Comparison of ENCODE assay signal across 1 cellular context in the genomic region with DNA sequence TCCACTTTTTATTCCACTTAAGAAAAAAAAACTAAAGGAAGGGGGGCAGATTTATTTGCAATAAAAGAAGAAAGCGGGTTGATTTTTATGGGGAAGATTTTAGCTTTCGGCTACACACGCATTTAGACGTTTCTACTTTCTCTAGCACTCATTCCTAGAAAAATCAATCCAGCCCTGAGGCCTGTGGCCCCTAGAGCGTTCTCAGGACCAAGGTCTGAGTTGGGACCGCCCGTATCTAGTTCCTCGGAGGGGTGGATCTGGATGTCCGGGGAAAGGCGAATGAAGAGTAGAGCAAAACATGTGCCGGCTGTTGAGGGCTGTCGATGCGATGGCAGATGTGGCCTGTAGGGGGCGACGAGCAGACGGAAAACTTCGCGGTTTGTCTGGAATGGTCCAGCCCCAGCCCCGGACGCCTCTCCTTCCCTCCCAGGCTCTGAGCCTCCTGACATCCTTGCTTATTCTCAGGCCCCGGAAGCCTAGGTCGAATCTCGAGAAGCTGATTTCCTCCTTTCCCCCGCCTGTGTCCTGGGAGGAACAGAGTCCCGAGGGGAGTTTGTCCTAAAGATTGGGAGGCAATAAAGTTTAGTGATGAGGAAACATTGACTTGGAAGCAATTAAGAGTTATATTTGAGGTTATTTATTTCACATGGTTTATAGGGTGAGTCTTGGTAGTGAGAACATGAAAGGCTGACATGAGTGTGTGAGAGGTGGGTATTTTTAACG.
TF ChIP-seq lines count a peak whose summit lies in the region.

No MANE protein-coding gene starts in this region.

TF ChIP-seq in K562, 482 proteins besides CTCF, POLR2A, EP300 and RAD21 (continued from another document and continues in another):
- TF ChIP-seq, protein P1, sequence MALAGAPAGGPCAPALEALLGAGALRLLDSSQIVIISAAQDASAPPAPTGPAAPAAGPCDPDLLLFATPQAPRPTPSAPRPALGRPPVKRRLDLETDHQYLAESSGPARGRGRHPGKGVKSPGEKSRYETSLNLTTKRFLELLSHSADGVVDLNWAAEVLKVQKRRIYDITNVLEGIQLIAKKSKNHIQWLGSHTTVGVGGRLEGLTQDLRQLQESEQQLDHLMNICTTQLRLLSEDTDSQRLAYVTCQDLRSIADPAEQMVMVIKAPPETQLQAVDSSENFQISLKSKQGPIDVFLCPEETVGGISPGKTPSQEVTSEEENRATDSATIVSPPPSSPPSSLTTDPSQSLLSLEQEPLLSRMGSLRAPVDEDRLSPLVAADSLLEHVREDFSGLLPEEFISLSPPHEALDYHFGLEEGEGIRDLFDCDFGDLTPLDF (CRISPR knock-in tag; IDR thresholded peaks at IDR 0.05): no peak
- TF ChIP-seq CXXC5 (CRISPR knock-in tag; IDR thresholded peaks at IDR 0.05) (0 out of 2 replicates have a peak, but pooled peaks have one; percentile 11), CBX3 (IDR thresholded peaks at IDR 0.05; ENCODE audit: borderline replicate concordance in 1 of 2, low read length in 2 of 2) (peak in 1 of 2 experiments; percentile 53; a peak in 1 of 3 replicates), ZNF696 (CRISPR knock-in tag; conservative IDR thresholded peaks at IDR 0.05) (no peak), EZH2 (IDR thresholded peaks at IDR 0.05; ENCODE audit: borderline replicate concordance, low read depth, low read length) (peak; percentile 82; the same call in 1 of the 2 replicates), RB1 (IDR thresholded peaks at IDR 0.05; ENCODE audit: low read depth) (peak; percentile 14; the same call in 1 of the 2 replicates), CTBP1 (IDR thresholded peaks at IDR 0.05; ENCODE audit: borderline replicate concordance) (peak; percentile 40; the same call in 1 of the 2 replicates), MYC (IDR thresholded peaks at IDR 0.05; ENCODE audit: low read depth, low read length) (peak; percentile 72), MYC (CRISPR knock-in tag; IDR thresholded peaks at IDR 0.05; ENCODE audit: borderline replicate concordance, low read depth) (no peak), ZNF253 (CRISPR knock-in tag; conservative IDR thresholded peaks at IDR 0.05) (no peak), JUND (IDR thresholded peaks at IDR 0.05; ENCODE audit: borderline replicate concordance, low read depth, low read length) (0 out of 2 replicates have a peak, but pooled peaks have one; percentile 13), JUND (tag; IDR thresholded peaks at IDR 0.05; ENCODE audit: borderline replicate concordance, low read depth, low read length) (no peak), MYNN (IDR thresholded peaks at IDR 0.05) (no peak), MYNN (CRISPR knock-in tag; IDR thresholded peaks at IDR 0.05) (no peak), SMC3 (conservative IDR thresholded peaks at IDR 0.05; ENCODE audit: insufficient read depth, low read depth, low read length) (peak; percentile 42; the same call in 1 of the 2 replicates), BHLHE40 (IDR thresholded peaks at IDR 0.05; ENCODE audit: low read length) (peak; percentile 47; the same call in 1 of the 2 replicates), RCOR1 (IDR thresholded peaks at IDR 0.05; ENCODE audit: borderline replicate concordance in 1 of 2, low read depth in 2 of 2, low read length in 2 of 2) (peak in 1 of 2 experiments; percentile 36; a peak in 1 of 4 replicates), CREB1 (IDR thresholded peaks at IDR 0.05) (peak; percentile 32; the same call in 1 of the 2 replicates), CREB1 (CRISPR knock-in tag; IDR thresholded peaks at IDR 0.05) (no peak)
- TF ChIP-seq, protein P2, sequence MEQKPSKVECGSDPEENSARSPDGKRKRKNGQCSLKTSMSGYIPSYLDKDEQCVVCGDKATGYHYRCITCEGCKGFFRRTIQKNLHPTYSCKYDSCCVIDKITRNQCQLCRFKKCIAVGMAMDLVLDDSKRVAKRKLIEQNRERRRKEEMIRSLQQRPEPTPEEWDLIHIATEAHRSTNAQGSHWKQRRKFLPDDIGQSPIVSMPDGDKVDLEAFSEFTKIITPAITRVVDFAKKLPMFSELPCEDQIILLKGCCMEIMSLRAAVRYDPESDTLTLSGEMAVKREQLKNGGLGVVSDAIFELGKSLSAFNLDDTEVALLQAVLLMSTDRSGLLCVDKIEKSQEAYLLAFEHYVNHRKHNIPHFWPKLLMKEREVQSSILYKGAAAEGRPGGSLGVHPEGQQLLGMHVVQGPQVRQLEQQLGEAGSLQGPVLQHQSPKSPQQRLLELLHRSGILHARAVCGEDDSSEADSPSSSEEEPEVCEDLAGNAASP (IDR thresholded peaks at IDR 0.05): no peak
- TF ChIP-seq, protein P3, sequence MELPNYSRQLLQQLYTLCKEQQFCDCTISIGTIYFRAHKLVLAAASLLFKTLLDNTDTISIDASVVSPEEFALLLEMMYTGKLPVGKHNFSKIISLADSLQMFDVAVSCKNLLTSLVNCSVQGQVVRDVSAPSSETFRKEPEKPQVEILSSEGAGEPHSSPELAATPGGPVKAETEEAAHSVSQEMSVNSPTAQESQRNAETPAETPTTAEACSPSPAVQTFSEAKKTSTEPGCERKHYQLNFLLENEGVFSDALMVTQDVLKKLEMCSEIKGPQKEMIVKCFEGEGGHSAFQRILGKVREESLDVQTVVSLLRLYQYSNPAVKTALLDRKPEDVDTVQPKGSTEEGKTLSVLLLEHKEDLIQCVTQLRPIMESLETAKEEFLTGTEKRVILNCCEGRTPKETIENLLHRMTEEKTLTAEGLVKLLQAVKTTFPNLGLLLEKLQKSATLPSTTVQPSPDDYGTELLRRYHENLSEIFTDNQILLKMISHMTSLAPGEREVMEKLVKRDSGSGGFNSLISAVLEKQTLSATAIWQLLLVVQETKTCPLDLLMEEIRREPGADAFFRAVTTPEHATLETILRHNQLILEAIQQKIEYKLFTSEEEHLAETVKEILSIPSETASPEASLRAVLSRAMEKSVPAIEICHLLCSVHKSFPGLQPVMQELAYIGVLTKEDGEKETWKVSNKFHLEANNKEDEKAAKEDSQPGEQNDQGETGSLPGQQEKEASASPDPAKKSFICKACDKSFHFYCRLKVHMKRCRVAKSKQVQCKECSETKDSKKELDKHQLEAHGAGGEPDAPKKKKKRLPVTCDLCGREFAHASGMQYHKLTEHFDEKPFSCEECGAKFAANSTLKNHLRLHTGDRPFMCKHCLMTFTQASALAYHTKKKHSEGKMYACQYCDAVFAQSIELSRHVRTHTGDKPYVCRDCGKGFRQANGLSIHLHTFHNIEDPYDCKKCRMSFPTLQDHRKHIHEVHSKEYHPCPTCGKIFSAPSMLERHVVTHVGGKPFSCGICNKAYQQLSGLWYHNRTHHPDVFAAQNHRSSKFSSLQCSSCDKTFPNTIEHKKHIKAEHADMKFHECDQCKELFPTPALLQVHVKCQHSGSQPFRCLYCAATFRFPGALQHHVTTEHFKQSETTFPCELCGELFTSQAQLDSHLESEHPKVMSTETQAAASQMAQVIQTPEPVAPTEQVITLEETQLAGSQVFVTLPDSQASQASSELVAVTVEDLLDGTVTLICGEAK (IDR thresholded peaks at IDR 0.05): peak; percentile 75
- TF ChIP-seq, protein P3 (CRISPR knock-in tag; IDR thresholded peaks at IDR 0.05): peak; percentile 80; the same call in 1 of the 2 replicates
- TF ChIP-seq, protein P4, sequence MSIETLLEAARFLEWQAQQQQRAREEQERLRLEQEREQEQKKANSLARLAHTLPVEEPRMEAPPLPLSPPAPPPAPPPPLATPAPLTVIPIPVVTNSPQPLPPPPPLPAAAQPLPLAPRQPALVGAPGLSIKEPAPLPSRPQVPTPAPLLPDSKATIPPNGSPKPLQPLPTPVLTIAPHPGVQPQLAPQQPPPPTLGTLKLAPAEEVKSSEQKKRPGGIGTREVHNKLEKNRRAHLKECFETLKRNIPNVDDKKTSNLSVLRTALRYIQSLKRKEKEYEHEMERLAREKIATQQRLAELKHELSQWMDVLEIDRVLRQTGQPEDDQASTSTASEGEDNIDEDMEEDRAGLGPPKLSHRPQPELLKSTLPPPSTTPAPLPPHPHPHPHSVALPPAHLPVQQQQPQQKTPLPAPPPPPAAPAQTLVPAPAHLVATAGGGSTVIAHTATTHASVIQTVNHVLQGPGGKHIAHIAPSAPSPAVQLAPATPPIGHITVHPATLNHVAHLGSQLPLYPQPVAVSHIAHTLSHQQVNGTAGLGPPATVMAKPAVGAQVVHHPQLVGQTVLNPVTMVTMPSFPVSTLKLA (conservative IDR thresholded peaks at IDR 0.05): peak; percentile 21 to 44; a peak in 2 of 4 replicates
- TF ChIP-seq, protein P5, sequence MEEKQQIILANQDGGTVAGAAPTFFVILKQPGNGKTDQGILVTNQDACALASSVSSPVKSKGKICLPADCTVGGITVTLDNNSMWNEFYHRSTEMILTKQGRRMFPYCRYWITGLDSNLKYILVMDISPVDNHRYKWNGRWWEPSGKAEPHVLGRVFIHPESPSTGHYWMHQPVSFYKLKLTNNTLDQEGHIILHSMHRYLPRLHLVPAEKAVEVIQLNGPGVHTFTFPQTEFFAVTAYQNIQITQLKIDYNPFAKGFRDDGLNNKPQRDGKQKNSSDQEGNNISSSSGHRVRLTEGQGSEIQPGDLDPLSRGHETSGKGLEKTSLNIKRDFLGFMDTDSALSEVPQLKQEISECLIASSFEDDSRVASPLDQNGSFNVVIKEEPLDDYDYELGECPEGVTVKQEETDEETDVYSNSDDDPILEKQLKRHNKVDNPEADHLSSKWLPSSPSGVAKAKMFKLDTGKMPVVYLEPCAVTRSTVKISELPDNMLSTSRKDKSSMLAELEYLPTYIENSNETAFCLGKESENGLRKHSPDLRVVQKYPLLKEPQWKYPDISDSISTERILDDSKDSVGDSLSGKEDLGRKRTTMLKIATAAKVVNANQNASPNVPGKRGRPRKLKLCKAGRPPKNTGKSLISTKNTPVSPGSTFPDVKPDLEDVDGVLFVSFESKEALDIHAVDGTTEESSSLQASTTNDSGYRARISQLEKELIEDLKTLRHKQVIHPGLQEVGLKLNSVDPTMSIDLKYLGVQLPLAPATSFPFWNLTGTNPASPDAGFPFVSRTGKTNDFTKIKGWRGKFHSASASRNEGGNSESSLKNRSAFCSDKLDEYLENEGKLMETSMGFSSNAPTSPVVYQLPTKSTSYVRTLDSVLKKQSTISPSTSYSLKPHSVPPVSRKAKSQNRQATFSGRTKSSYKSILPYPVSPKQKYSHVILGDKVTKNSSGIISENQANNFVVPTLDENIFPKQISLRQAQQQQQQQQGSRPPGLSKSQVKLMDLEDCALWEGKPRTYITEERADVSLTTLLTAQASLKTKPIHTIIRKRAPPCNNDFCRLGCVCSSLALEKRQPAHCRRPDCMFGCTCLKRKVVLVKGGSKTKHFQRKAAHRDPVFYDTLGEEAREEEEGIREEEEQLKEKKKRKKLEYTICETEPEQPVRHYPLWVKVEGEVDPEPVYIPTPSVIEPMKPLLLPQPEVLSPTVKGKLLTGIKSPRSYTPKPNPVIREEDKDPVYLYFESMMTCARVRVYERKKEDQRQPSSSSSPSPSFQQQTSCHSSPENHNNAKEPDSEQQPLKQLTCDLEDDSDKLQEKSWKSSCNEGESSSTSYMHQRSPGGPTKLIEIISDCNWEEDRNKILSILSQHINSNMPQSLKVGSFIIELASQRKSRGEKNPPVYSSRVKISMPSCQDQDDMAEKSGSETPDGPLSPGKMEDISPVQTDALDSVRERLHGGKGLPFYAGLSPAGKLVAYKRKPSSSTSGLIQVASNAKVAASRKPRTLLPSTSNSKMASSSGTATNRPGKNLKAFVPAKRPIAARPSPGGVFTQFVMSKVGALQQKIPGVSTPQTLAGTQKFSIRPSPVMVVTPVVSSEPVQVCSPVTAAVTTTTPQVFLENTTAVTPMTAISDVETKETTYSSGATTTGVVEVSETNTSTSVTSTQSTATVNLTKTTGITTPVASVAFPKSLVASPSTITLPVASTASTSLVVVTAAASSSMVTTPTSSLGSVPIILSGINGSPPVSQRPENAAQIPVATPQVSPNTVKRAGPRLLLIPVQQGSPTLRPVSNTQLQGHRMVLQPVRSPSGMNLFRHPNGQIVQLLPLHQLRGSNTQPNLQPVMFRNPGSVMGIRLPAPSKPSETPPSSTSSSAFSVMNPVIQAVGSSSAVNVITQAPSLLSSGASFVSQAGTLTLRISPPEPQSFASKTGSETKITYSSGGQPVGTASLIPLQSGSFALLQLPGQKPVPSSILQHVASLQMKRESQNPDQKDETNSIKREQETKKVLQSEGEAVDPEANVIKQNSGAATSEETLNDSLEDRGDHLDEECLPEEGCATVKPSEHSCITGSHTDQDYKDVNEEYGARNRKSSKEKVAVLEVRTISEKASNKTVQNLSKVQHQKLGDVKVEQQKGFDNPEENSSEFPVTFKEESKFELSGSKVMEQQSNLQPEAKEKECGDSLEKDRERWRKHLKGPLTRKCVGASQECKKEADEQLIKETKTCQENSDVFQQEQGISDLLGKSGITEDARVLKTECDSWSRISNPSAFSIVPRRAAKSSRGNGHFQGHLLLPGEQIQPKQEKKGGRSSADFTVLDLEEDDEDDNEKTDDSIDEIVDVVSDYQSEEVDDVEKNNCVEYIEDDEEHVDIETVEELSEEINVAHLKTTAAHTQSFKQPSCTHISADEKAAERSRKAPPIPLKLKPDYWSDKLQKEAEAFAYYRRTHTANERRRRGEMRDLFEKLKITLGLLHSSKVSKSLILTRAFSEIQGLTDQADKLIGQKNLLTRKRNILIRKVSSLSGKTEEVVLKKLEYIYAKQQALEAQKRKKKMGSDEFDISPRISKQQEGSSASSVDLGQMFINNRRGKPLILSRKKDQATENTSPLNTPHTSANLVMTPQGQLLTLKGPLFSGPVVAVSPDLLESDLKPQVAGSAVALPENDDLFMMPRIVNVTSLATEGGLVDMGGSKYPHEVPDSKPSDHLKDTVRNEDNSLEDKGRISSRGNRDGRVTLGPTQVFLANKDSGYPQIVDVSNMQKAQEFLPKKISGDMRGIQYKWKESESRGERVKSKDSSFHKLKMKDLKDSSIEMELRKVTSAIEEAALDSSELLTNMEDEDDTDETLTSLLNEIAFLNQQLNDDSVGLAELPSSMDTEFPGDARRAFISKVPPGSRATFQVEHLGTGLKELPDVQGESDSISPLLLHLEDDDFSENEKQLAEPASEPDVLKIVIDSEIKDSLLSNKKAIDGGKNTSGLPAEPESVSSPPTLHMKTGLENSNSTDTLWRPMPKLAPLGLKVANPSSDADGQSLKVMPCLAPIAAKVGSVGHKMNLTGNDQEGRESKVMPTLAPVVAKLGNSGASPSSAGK (IDR thresholded peaks at IDR 0.05): peak; percentile 58
